1 cellular context compared by ENCODE assay signal in the genomic region with DNA sequence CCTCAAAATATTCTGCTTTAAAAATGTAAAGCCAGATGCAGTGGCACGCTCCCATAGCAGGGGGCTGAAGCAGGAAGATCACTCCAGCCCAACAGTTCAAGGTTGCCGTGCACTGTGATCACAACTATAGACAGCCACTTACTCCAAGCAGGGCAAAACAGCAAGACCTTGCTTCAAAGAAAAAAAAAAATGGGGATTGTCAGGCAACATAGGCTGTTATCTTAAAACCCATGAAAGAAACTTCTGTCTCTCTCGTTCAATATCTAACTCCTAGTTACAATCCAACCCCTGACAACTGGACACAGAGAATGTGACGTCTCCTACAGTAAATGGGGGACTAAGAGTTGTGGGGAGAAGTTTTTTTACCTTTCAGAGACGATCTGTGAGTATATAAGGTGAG.
TF ChIP-seq lines count a peak whose summit lies in the region.

No MANE protein-coding gene starts in this region.

TF ChIP-seq in GM12878, 131 proteins besides CTCF, POLR2A, EP300 and RAD21:
- TF ChIP-seq E2F8 (IDR thresholded peaks at IDR 0.05; ENCODE audit: low read depth, partially characterized antibody) (no peak), POLR2AphosphoS2 (IDR thresholded peaks at IDR 0.05; ENCODE audit: low read depth, low read length) (no peak), TARDBP (IDR thresholded peaks at IDR 0.05; ENCODE audit: borderline replicate concordance) (no peak), SP1 (IDR thresholded peaks at IDR 0.05; ENCODE audit: low read depth, low read length) (no peak), BMI1 (IDR thresholded peaks at IDR 0.05; ENCODE audit: borderline replicate concordance) (no peak), NFXL1 (IDR thresholded peaks at IDR 0.05; ENCODE audit: borderline replicate concordance) (no peak), ZZZ3 (IDR thresholded peaks at IDR 0.05; ENCODE audit: control insufficient read depth, insufficient read length, low read depth) (no peak), BCLAF1 (IDR thresholded peaks at IDR 0.05) (no peak), WRNIP1 (IDR thresholded peaks at IDR 0.05; ENCODE audit: borderline replicate concordance, low read depth, low read length) (no peak), CHD4 (IDR thresholded peaks at IDR 0.05) (no peak), CREB1 (IDR thresholded peaks at IDR 0.05; ENCODE audit: low read depth) (no peak), ATF7 (IDR thresholded peaks at IDR 0.05; ENCODE audit: low read depth) (no peak), RUNX3 (IDR thresholded peaks at IDR 0.05; ENCODE audit: low read length) (no peak), EED (IDR thresholded peaks at IDR 0.05; ENCODE audit: low read depth) (no peak)
- TF ChIP-seq, protein P1, sequence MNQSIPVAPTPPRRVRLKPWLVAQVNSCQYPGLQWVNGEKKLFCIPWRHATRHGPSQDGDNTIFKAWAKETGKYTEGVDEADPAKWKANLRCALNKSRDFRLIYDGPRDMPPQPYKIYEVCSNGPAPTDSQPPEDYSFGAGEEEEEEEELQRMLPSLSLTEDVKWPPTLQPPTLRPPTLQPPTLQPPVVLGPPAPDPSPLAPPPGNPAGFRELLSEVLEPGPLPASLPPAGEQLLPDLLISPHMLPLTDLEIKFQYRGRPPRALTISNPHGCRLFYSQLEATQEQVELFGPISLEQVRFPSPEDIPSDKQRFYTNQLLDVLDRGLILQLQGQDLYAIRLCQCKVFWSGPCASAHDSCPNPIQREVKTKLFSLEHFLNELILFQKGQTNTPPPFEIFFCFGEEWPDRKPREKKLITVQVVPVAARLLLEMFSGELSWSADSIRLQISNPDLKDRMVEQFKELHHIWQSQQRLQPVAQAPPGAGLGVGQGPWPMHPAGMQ (IDR thresholded peaks at IDR 0.05; ENCODE audit: borderline replicate concordance), result no peak
- TF ChIP-seq, protein P2, sequence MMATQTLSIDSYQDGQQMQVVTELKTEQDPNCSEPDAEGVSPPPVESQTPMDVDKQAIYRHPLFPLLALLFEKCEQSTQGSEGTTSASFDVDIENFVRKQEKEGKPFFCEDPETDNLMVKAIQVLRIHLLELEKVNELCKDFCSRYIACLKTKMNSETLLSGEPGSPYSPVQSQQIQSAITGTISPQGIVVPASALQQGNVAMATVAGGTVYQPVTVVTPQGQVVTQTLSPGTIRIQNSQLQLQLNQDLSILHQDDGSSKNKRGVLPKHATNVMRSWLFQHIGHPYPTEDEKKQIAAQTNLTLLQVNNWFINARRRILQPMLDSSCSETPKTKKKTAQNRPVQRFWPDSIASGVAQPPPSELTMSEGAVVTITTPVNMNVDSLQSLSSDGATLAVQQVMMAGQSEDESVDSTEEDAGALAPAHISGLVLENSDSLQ (IDR thresholded peaks at IDR 0.05), result no peak
